ENCODE assay signal across 11 cellular contexts in the genomic region with DNA sequence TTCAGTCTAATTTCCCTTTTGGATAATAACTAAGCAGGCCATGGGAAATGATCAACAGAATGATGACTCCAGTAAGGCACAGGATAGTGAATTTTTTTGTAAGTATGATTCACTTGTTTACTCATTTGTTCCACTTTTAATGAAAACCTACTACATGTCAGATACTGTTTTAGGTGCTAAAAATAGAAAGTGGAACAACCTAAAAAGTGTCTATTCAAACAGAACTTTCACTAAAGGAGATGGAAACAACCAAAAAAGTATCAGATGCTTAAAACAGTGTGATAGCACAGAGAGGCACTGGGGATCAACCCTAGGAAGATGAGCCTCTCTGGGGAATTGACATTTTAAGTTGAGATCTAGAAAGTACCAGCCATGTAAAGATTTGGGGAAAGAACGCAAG. TPM values are rescaled to one million over a fixed set of nuclear protein-coding genes. Genes with fewer than 3 reads are reported as not detected.
A peak's percentile ranks its signal among the peaks of the same experiment; 100 is the strongest.
DNase-seq lines count a peak whose midpoint lies in the region; ATAC-seq and TF ChIP-seq lines count a peak whose summit lies in the region.
"Had no signal": no experiment of that assay in that cellular context is flagged by ENCODE, and none has a peak within 500 bp of the region (broad histone marks: within the 10 kb centered on the region; RNA-seq: fewer than 3 reads in every experiment).

No MANE protein-coding gene starts in this region.

- POLR2A ChIA-PET in IMR-90 (lab: Charles Lee; ENCODE audit: unreplicated experiment), result no interaction called here
- POLR2A ChIA-PET in SK-N-SH (lab: Yijun Ruan, JAX), result interaction anchor here (1.1 kb wide), 1 partner anchor 10 kb away, joined by 3 read pairs; no protein-coding TSS in a partner anchor

- H2BK15ac ChIP-seq in IMR-90 (ENCODE audit: low read depth, low read length), result 0 out of 3 replicates have a peak overlapping the region, but pooled peaks have one; percentile 81

- no peak overlapping the region for H3K9ac ChIP-seq in IMR-90 (ENCODE audit: low read depth, low read length)
- H3K9ac ChIP-seq in SK-N-SH, result no peak overlapping the region

- intact Hi-C loops in IMR-90 (cut with micrococcal nuclease), result no loop called here
- intact Hi-C loops in sciatic nerve (cut with DNase I), result no loop called here
- intact Hi-C loops in Right ventricle myocardium inferior (cut with DNase I), result no loop called here

- H3K4me3 ChIP-seq in IMR-90 (ENCODE audit: insufficient read depth, low read depth, low read length), result no peak overlapping the region
- H3K4me3 ChIP-seq in SK-N-SH (ENCODE audit: low read depth in 2 of 2, low read length in 1 of 2), result no peak overlapping the region

- H3K14ac ChIP-seq in IMR-90 (replicated peaks; ENCODE audit: low read depth, low read length), result 0 out of 2 replicates have a peak overlapping the region, but pooled peaks have one; percentile 7

- dilution Hi-C loops in IMR-90 (cut with HindIII; ENCODE audit: low sequenced_read_pairs, unreplicated experiment), result no loop called here

- no peak overlapping the region for H2AFZ ChIP-seq in IMR-90 (replicated peaks; ENCODE audit: low read length, poor library complexity)
- no peak overlapping the region for H2AFZ ChIP-seq in SK-N-SH (ENCODE audit: low read depth)

- no peak overlapping the region for H4K91ac ChIP-seq in IMR-90 (ENCODE audit: insufficient read depth, low read depth, low read length)

- in situ Hi-C loops in IMR-90 (cut with MboI; ENCODE audit: low sequenced_read_pairs), result no loop called here

- H3F3A ChIP-seq in SK-N-SH (replicated peaks; ENCODE audit: insufficient read depth), result peaks cover 5% of the 10 kb centered on the region

- H2BK20ac ChIP-seq in IMR-90 (ENCODE audit: low read depth, low read length), result no peak overlapping the region

- peaks cover 20 to 73% of the 10 kb centered on the region in 2 experiments for H3K79me1 ChIP-seq in IMR-90 (ENCODE audit: low read depth in 1 of 2, low read length in 2 of 2)

- H3K27me3 ChIP-seq in IMR-90 (ENCODE audit: control insufficient read depth, insufficient read depth, low read length) (no peaks in the 10 kb centered on the region), SK-N-SH (ENCODE audit: insufficient read depth) (no peaks in the 10 kb centered on the region)

- no peak overlapping the region for H3K56ac ChIP-seq in IMR-90 (ENCODE audit: extremely low read depth, insufficient read depth, low read length)

- H3K18ac ChIP-seq in IMR-90 (ENCODE audit: low read depth, low read length), result no peak overlapping the region

- DNase-seq in IMR-90, result peak; percentile 43
- peak; percentile 22 for DNase-seq in kidney tubule cell (ENCODE audit: low spot score)
- no peak for DNase-seq in SK-N-SH
- no peak for DNase-seq in anterior cingulate cortex (lab: John Stamatoyannopoulos, UW)
- DNase-seq in sciatic nerve (ENCODE audit: low spot score), result no peak
- DNase-seq in Right ventricle myocardium inferior (ENCODE audit: missing footprints), result no peak
- DNase-seq: NCI-H2227 treated with DMSO at 0.1 percent for 48 hours; stimulated activated naive CD4-positive, alpha-beta T cell had no signal

- H4K8ac ChIP-seq in IMR-90 (ENCODE audit: low read depth in 2 of 2, low read length in 2 of 2), result peak overlapping the region in 1 of 2 experiments; percentile 57; a peak in 1 of 4 replicates

- H3K23ac ChIP-seq in IMR-90 (ENCODE audit: low read depth, low read length), result no peak overlapping the region

- ATAC-seq in GM18520 (IDR thresholded peaks at IDR 0.05; ENCODE audit: unreplicated experiment) (peak; percentile 53), GM21825 (IDR thresholded peaks at IDR 0.05; ENCODE audit: unreplicated experiment) (peak; percentile 59), IMR-90 (ENCODE audit: low read depth) (peak; percentile 48), sciatic nerve (no peak), Right ventricle myocardium inferior (no peak)

- H3K9me1 ChIP-seq in IMR-90 (ENCODE audit: insufficient read depth, low read length), result peaks cover 31% of the 10 kb centered on the region

- no peaks in the 10 kb centered on the region for H3K36me3 ChIP-seq in IMR-90 (ENCODE audit: control insufficient read depth, insufficient read depth, low read length)
- H3K36me3 ChIP-seq in SK-N-SH (replicated peaks in 1 of 2; ENCODE audit: control insufficient read depth in 1 of 2, insufficient read depth in 2 of 2, low read length in 1 of 2), result no peaks in the 10 kb centered on the region

- no CpG with 5 or more reads among the region's 1 CpG for whole genome bisulfite sequencing in IMR-90 (ENCODE audit: extremely low coverage in 2 of 2, insufficient read length in 1 of 2), 2 experiments
- 95% methylated on average over 1 of the region's 1 CpG for WGBS in SK-N-SH (ENCODE audit: low lambda C conversion rate)

- TF ChIP-seq RAD21 in IMR-90 (IDR thresholded peaks at IDR 0.05; ENCODE audit: low read length) (no peak), SK-N-SH (IDR thresholded peaks at IDR 0.05; ENCODE audit: low read length) (no peak)

- no TSS peak for BruUV-seq in IMR-90 (replicated peaks; lab: Mats Ljungman, UMichigan)

- no peak for TF ChIP-seq CTCF in IMR-90 (conservative IDR thresholded peaks at IDR 0.05; ENCODE audit: low read depth, low read length)
- TF ChIP-seq CTCF in SK-N-SH (IDR thresholded peaks at IDR 0.05), result no peak

- H3K4me2 ChIP-seq in IMR-90 (ENCODE audit: low read depth, low read length), result peak overlapping the region; percentile 28; the same call in 1 of the 2 replicates
- H3K4me2 ChIP-seq in SK-N-SH, result no peak overlapping the region

- peak overlapping the region; percentile 25; the same call in 1 of the 2 replicates for H2AK5ac ChIP-seq in IMR-90 (ENCODE audit: low read depth, low read length)

- H3K27ac ChIP-seq in IMR-90 (ENCODE audit: insufficient read depth, low read length) (no peak overlapping the region), SK-N-SH (ENCODE audit: low read depth in 2 of 2, low read length in 1 of 2) (no peak overlapping the region)
- H3K27ac ChIP-seq: VCaP had no signal

- TF ChIP-seq EP300 in SK-N-SH (IDR thresholded peaks at IDR 0.05; ENCODE audit: borderline replicate concordance in 1 of 2, low read depth in 1 of 2, low read length in 1 of 2), result no peak

- H4K5ac ChIP-seq in IMR-90 (ENCODE audit: low read depth, low read length), result no peak overlapping the region

- H3K79me2 ChIP-seq in SK-N-SH (ENCODE audit: insufficient read depth), result peaks cover 100% of the 10 kb centered on the region

- peaks cover 23% of the 10 kb centered on the region for H3K4me1 ChIP-seq in IMR-90 (ENCODE audit: control insufficient read depth, insufficient read depth, low read length)
- H3K4me1 ChIP-seq in SK-N-SH (ENCODE audit: control insufficient read depth in 1 of 2, insufficient read depth in 2 of 2, low read depth in 1 of 2, low read length in 1 of 2), result peaks cover 6% of the 10 kb centered on the region in 2 experiments; a peak in 3 of 4 replicates

- H3K4ac ChIP-seq in IMR-90 (ENCODE audit: low read depth, low read length), result peak overlapping the region; percentile 14; the same call in 1 of the 2 replicates

- H2AK9ac ChIP-seq in IMR-90 (replicated peaks; ENCODE audit: low read depth, low read length, poor library complexity), result no peak overlapping the region

- no peaks in the 10 kb centered on the region for H3K9me2 ChIP-seq in SK-N-SH

- TF ChIP-seq POLR2A in IMR-90 (IDR thresholded peaks at IDR 0.05; ENCODE audit: low read depth, low read length), result no peak

- H2BK5ac ChIP-seq in IMR-90 (ENCODE audit: low read depth, low read length, poor library complexity, severe bottlenecking), result peak overlapping the region; percentile 29

- no peak overlapping the region for H2BK120ac ChIP-seq in IMR-90 (ENCODE audit: low read depth, low read length)

- H3K9me3 ChIP-seq in IMR-90 (ENCODE audit: control insufficient read depth, insufficient read depth, low read length), result no peaks in the 10 kb centered on the region
- no peaks in the 10 kb centered on the region for H3K9me3 ChIP-seq in SK-N-SH

- H4K20me1 ChIP-seq in IMR-90 (ENCODE audit: insufficient read depth, low read length) (peaks cover 82% of the 10 kb centered on the region), SK-N-SH (ENCODE audit: insufficient read depth) (peaks cover 96% of the 10 kb centered on the region)

- CTCF ChIA-PET in IMR-90 (lab: Yijun Ruan, JAX) (interaction anchor here (0.6 kb wide), 1 partner anchor 175 kb away, joined by 4 read pairs; no protein-coding TSS in a partner anchor), SK-N-SH (lab: Yijun Ruan, JAX) (interaction anchor here (3.4 kb wide), 1 partner anchor 27 kb away, joined by 20 read pairs; no protein-coding TSS in a partner anchor)

TF ChIP-seq in IMR-90, 13 proteins besides CTCF, POLR2A, EP300 and RAD21 (continues in another document):
- TF ChIP-seq MAFK (IDR thresholded peaks at IDR 0.05; ENCODE audit: low read depth, low read length) (no peak), RCOR1 (IDR thresholded peaks at IDR 0.05; ENCODE audit: insufficient replicate concordance, low read length) (no peak), BHLHE40 (IDR thresholded peaks at IDR 0.05; ENCODE audit: low read depth, low read length) (no peak)

TF ChIP-seq in SK-N-SH, 30 proteins besides CTCF, POLR2A, EP300 and RAD21 (continues in another document):
- TF ChIP-seq GATA2 (CRISPR knock-in tag; IDR thresholded peaks at IDR 0.05), result no peak

RNA-seq across cellular contexts. Expression of gene RYK, which starts 11.1 kb away (rescaled TPM):
- total RNA-seq in IMR-90 (2012; rRNA removed) (106 TPM in 2 replicates), sciatic nerve (60.9 TPM), Right ventricle myocardium inferior (40.6 TPM)
- polyA plus RNA-seq in IMR-90 (2012; rRNA removed) (35.0 and 42.4 TPM in 2 replicates), SK-N-SH (2012; rRNA removed) (25.9 and 36.2 TPM in 2 replicates)
- 12.1 and 16.0 TPM in 2 replicates for polyA plus RNA-seq in IMR-90 (2012; cell fraction: cytosol; rRNA removed)
- 16.5 and 76.9 TPM in 2 replicates for polyA plus RNA-seq in IMR-90 (2012; cell fraction: nucleus; rRNA removed; ENCODE audit: low replicate concordance)
- polyA plus RNA-seq in SK-N-SH (2012; cell fraction: cytosol; rRNA removed), result 32.7 and 34.4 TPM in 2 replicates
- 20.1 and 54.3 TPM in 2 replicates for polyA plus RNA-seq in SK-N-SH (2012; cell fraction: nucleus; rRNA removed)

Comparison
In these comparisons a context has a peak if more than half of its experiments do, and no peak if none do; other contexts are left out.
1. ATAC-seq: peak in GM18520 (single experiment), GM21825 (single experiment) and IMR-90 (single experiment); none in sciatic nerve (single experiment) and Right ventricle myocardium inferior (single experiment).
2. DNase-seq: peak in IMR-90 (single experiment) and kidney tubule cell (single experiment); none in SK-N-SH (single experiment), anterior cingulate cortex (0 of 58), sciatic nerve (single experiment) and Right ventricle myocardium inferior (single experiment).